1 cellular context compared by ENCODE assay signal in the genomic region with DNA sequence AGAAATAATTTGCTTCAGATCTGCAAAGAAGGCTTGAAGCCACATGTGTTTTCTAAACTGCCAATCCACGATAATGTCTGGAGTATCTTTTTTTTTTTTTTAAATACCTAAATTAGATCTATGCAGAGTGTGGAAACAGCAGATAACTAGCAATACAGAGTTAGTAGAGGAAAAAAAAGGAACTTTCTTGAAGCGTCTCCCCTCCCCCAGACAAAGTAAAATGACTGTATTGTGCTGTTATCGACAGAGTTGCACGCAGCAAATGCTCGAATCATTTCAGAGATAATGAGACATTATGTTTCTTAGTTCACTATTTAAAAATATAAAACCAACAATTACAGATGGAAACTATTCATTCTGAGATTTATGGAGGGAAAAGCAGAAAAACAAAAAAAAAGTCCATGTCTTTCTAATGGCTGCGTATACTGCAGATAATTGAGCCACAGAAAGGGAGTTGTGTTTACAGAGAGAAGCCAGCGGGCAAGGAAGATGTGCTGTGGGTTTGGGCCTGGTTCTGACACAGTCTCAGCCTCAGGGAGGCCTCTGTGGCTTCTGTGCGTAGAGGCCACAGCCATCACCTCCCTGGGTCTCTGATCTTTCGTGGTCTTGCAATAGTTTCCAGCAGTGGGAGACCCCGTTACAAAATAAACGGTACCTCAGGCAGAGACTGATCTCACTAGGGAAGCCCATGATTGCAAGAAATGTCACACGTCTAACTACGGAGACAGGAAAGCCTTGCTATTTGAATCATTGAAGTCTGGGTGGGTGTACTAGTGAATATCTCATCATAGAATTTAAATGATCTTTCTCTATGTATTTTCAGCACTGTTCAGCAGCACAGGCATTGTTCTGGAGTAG.
TF ChIP-seq lines count a peak whose summit lies in the region.

No MANE protein-coding gene starts in this region.

TF ChIP-seq in GM12878, 131 proteins besides CTCF, POLR2A, EP300 and RAD21 (continues in another document):
- TF ChIP-seq SKIL (IDR thresholded peaks at IDR 0.05; ENCODE audit: low read depth, poor library complexity, severe bottlenecking) (no peak), RUNX3 (IDR thresholded peaks at IDR 0.05; ENCODE audit: low read length) (0 out of 2 replicates have a peak, but pooled peaks have one; percentile 28), YBX1 (IDR thresholded peaks at IDR 0.05) (no peak), KAT2A (conservative IDR thresholded peaks at IDR 0.05; ENCODE audit: control insufficient read depth, low read depth, low read length) (no peak), TAF1 (IDR thresholded peaks at IDR 0.05; ENCODE audit: borderline replicate concordance, low read depth, low read length) (no peak), ZNF384 (IDR thresholded peaks at IDR 0.05; ENCODE audit: borderline replicate concordance, low read depth, low read length) (no peak), SRF (IDR thresholded peaks at IDR 0.05; ENCODE audit: low read depth in 2 of 2, low read length in 2 of 2) (no peak), CHD4 (IDR thresholded peaks at IDR 0.05) (no peak), E2F8 (IDR thresholded peaks at IDR 0.05; ENCODE audit: low read depth, partially characterized antibody) (no peak), SMARCA5 (IDR thresholded peaks at IDR 0.05) (no peak), E4F1 (IDR thresholded peaks at IDR 0.05; ENCODE audit: borderline replicate concordance, partially characterized antibody) (no peak), CREB1 (IDR thresholded peaks at IDR 0.05; ENCODE audit: low read depth) (0 out of 2 replicates have a peak, but pooled peaks have one; percentile 18), TBL1XR1 (IDR thresholded peaks at IDR 0.05; ENCODE audit: low read depth, low read length) (no peak), SUZ12 (IDR thresholded peaks at IDR 0.05; ENCODE audit: unreplicated experiment) (no peak), NKRF (conservative IDR thresholded peaks at IDR 0.05) (no peak), STAT3 (IDR thresholded peaks at IDR 0.05; ENCODE audit: low read depth, low read length) (no peak), E2F4 (IDR thresholded peaks at IDR 0.05; ENCODE audit: low read depth, low read length) (no peak), IKZF2 (IDR thresholded peaks at IDR 0.05) (no peak), MYB (IDR thresholded peaks at IDR 0.05; ENCODE audit: borderline replicate concordance, low read depth, low read length) (no peak), MTA3 (IDR thresholded peaks at IDR 0.05; ENCODE audit: borderline replicate concordance, low read length) (no peak), MEF2B (IDR thresholded peaks at IDR 0.05; ENCODE audit: partially characterized antibody, poor library complexity, severe bottlenecking) (no peak), CBX3 (IDR thresholded peaks at IDR 0.05; ENCODE audit: borderline replicate concordance, low read depth) (no peak), IKZF1 (conservative IDR thresholded peaks at IDR 0.05) (0 out of 2 replicates have a peak, but pooled peaks have one; percentile 13), TARDBP (IDR thresholded peaks at IDR 0.05; ENCODE audit: borderline replicate concordance) (no peak)
- TF ChIP-seq, protein P1, sequence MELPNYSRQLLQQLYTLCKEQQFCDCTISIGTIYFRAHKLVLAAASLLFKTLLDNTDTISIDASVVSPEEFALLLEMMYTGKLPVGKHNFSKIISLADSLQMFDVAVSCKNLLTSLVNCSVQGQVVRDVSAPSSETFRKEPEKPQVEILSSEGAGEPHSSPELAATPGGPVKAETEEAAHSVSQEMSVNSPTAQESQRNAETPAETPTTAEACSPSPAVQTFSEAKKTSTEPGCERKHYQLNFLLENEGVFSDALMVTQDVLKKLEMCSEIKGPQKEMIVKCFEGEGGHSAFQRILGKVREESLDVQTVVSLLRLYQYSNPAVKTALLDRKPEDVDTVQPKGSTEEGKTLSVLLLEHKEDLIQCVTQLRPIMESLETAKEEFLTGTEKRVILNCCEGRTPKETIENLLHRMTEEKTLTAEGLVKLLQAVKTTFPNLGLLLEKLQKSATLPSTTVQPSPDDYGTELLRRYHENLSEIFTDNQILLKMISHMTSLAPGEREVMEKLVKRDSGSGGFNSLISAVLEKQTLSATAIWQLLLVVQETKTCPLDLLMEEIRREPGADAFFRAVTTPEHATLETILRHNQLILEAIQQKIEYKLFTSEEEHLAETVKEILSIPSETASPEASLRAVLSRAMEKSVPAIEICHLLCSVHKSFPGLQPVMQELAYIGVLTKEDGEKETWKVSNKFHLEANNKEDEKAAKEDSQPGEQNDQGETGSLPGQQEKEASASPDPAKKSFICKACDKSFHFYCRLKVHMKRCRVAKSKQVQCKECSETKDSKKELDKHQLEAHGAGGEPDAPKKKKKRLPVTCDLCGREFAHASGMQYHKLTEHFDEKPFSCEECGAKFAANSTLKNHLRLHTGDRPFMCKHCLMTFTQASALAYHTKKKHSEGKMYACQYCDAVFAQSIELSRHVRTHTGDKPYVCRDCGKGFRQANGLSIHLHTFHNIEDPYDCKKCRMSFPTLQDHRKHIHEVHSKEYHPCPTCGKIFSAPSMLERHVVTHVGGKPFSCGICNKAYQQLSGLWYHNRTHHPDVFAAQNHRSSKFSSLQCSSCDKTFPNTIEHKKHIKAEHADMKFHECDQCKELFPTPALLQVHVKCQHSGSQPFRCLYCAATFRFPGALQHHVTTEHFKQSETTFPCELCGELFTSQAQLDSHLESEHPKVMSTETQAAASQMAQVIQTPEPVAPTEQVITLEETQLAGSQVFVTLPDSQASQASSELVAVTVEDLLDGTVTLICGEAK (IDR thresholded peaks at IDR 0.05; ENCODE audit: borderline replicate concordance) = no peak
- TF ChIP-seq, protein P2, sequence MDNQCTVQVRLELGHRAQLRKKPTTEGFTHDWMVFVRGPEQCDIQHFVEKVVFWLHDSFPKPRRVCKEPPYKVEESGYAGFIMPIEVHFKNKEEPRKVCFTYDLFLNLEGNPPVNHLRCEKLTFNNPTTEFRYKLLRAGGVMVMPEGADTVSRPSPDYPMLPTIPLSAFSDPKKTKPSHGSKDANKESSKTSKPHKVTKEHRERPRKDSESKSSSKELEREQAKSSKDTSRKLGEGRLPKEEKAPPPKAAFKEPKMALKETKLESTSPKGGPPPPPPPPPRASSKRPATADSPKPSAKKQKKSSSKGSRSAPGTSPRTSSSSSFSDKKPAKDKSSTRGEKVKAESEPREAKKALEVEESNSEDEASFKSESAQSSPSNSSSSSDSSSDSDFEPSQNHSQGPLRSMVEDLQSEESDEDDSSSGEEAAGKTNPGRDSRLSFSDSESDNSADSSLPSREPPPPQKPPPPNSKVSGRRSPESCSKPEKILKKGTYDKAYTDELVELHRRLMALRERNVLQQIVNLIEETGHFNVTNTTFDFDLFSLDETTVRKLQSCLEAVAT (IDR thresholded peaks at IDR 0.05) = peak; percentile 44; the same call in 1 of the 2 replicates
- TF ChIP-seq, protein P3, sequence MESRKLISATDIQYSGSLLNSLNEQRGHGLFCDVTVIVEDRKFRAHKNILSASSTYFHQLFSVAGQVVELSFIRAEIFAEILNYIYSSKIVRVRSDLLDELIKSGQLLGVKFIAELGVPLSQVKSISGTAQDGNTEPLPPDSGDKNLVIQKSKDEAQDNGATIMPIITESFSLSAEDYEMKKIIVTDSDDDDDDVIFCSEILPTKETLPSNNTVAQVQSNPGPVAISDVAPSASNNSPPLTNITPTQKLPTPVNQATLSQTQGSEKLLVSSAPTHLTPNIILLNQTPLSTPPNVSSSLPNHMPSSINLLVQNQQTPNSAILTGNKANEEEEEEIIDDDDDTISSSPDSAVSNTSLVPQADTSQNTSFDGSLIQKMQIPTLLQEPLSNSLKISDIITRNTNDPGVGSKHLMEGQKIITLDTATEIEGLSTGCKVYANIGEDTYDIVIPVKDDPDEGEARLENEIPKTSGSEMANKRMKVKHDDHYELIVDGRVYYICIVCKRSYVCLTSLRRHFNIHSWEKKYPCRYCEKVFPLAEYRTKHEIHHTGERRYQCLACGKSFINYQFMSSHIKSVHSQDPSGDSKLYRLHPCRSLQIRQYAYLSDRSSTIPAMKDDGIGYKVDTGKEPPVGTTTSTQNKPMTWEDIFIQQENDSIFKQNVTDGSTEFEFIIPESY (IDR thresholded peaks at IDR 0.05) = no peak
- TF ChIP-seq, protein P4, sequence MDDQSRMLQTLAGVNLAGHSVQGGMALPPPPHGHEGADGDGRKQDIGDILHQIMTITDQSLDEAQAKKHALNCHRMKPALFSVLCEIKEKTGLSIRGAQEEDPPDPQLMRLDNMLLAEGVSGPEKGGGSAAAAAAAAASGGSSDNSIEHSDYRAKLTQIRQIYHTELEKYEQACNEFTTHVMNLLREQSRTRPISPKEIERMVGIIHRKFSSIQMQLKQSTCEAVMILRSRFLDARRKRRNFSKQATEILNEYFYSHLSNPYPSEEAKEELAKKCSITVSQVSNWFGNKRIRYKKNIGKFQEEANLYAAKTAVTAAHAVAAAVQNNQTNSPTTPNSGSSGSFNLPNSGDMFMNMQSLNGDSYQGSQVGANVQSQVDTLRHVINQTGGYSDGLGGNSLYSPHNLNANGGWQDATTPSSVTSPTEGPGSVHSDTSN (IDR thresholded peaks at IDR 0.05; ENCODE audit: insufficient replicate concordance, low read depth, low read length) = no peak
